Comparison of ENCODE assay signal across 1 cellular context in the genomic region with DNA sequence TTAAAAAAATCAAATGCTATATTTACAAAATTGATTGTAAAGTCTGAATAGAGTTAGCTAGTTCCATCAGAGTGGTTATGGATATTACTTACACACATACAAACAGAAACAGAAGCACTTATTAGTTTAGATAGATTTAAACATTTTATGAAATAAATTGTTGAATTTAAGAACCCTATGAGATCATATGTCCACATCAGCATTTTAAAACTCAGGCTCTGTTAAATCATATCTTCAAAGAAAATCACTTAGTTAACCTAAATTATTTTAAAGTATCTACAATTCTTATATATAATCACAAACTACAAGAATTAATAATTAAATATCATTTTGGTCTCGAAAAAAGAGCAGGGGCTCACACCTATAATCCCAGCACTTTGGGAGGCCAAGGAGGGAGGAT.
TF ChIP-seq lines count a peak whose summit lies in the region.

No MANE protein-coding gene starts in this region.

TF ChIP-seq in K562, 482 proteins besides CTCF, POLR2A, EP300 and RAD21 (continued from another document):
- no peak for TF ChIP-seq E2F8 (IDR thresholded peaks at IDR 0.05; ENCODE audit: low read depth, partially characterized antibody)
- no peak for TF ChIP-seq RBM25 (IDR thresholded peaks at IDR 0.05; ENCODE audit: low read depth, low read length, severe bottlenecking)
- no peak for TF ChIP-seq ZNF347 (CRISPR knock-in tag; IDR thresholded peaks at IDR 0.05; ENCODE audit: low read depth)
- TF ChIP-seq C11orf30 (IDR thresholded peaks at IDR 0.05; ENCODE audit: low read depth): peak; percentile 42
- TF ChIP-seq, protein P1, sequence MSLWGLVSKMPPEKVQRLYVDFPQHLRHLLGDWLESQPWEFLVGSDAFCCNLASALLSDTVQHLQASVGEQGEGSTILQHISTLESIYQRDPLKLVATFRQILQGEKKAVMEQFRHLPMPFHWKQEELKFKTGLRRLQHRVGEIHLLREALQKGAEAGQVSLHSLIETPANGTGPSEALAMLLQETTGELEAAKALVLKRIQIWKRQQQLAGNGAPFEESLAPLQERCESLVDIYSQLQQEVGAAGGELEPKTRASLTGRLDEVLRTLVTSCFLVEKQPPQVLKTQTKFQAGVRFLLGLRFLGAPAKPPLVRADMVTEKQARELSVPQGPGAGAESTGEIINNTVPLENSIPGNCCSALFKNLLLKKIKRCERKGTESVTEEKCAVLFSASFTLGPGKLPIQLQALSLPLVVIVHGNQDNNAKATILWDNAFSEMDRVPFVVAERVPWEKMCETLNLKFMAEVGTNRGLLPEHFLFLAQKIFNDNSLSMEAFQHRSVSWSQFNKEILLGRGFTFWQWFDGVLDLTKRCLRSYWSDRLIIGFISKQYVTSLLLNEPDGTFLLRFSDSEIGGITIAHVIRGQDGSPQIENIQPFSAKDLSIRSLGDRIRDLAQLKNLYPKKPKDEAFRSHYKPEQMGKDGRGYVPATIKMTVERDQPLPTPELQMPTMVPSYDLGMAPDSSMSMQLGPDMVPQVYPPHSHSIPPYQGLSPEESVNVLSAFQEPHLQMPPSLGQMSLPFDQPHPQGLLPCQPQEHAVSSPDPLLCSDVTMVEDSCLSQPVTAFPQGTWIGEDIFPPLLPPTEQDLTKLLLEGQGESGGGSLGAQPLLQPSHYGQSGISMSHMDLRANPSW (CRISPR knock-in tag; IDR thresholded peaks at IDR 0.05): no peak
